In genomic region chr14:54786191-54786755, GRCh38 we compare ENCODE assay signal across 11 cellular contexts.
A peak's percentile ranks its signal among the peaks of the same experiment; 100 is the strongest.
DNase-seq lines count a peak whose midpoint lies in the region; ATAC-seq and TF ChIP-seq lines count a peak whose summit lies in the region.
"Had no signal": no experiment of that assay in that cellular context is flagged by ENCODE, and none has a peak within 500 bp of the region (broad histone marks: within the 10 kb centered on the region; RNA-seq: fewer than 3 reads in every experiment).

No MANE protein-coding gene starts in this region.

- H3K9me3 ChIP-seq in HEK293 (ENCODE audit: control insufficient read depth, insufficient read depth, low read depth, low read length) = no peaks in the 10 kb centered on the region
- H3K9me3 ChIP-seq in SK-N-MC (ENCODE audit: low read depth, low read length) = no peaks in the 10 kb centered on the region
- no peaks in the 10 kb centered on the region for H3K9me3 ChIP-seq in parathyroid adenoma (ENCODE audit: control insufficient read depth, low read length)
- H3K9me3 ChIP-seq: BE2C had no signal

- DNase-seq in CD14-positive monocyte (ENCODE audit: low spot score) (no peak), SK-N-MC (ENCODE audit: low read depth, low spot score) (no peak), nephron progenitor cell (no peak), EL (no peak)
- DNase-seq: BE2C, DMS 273 treated with DMSO at 0.1 percent for 48 hours, NCI-H1417 treated with DMSO at 0.1 percent for 48 hours, NCI-H226 had no signal

- H3K4me2 ChIP-seq in parathyroid adenoma (ENCODE audit: low read length) = no peak overlapping the region

- H3K36me3 ChIP-seq in HEK293 (ENCODE audit: control insufficient read depth in 2 of 2, insufficient read depth in 1 of 2, low read length in 2 of 2) (peaks cover 0 to 11% of the 10 kb centered on the region in 2 experiments; a peak in 1 of 3 replicates), SK-N-MC (ENCODE audit: insufficient read depth, low read length) (no peaks in the 10 kb centered on the region), parathyroid adenoma (ENCODE audit: control insufficient read depth, insufficient read depth, low read length) (no peaks in the 10 kb centered on the region)
- H3K36me3 ChIP-seq: BE2C had no signal

- H3K4me3 ChIP-seq in HEK293 (ENCODE audit: low read depth, low read length) (no peak overlapping the region), SK-N-MC (no peak overlapping the region; the same call in 1 of the 2 replicates), parathyroid adenoma (ENCODE audit: low read depth, low read length) (no peak overlapping the region)

- H2AFZ ChIP-seq in parathyroid adenoma = peak overlapping the region; percentile 82

- ATAC-seq in GM18858 (IDR thresholded peaks at IDR 0.05; ENCODE audit: unreplicated experiment) = no peak

- CTCF ChIA-PET in HEK293 (lab: Yijun Ruan, JAX) = interaction anchor here (4.3 kb wide), 1 partner anchor 12 kb away, joined by 27 read pairs; no protein-coding TSS in a partner anchor

- H3K9me3 Mint-ChIP-seq in CD14-positive monocyte = peaks cover 0 to 5% (median 0%) of the 10 kb centered on the region in 7 donors
- H3K9me3 Mint-ChIP-seq in nephron progenitor cell = no peaks in the 10 kb centered on the region

- H3K36me3 Mint-ChIP-seq in CD14-positive monocyte (peaks cover 32 to 47% of the 10 kb centered on the region in 2 donors), nephron progenitor cell (ENCODE audit: low read depth) (no peaks in the 10 kb centered on the region)

- H3K4me1 ChIP-seq in HEK293 (ENCODE audit: control insufficient read depth, insufficient read depth, low read length) (no peaks in the 10 kb centered on the region; the same call in 1 of the 2 replicates), parathyroid adenoma (peaks cover 19% of the 10 kb centered on the region)

- H3K27ac Mint-ChIP-seq in CD14-positive monocyte (peak overlapping the region; percentile 36 to 90 (median 64)), nephron progenitor cell (no peak overlapping the region)

- POLR2A ChIA-PET in HEK293 (lab: Yijun Ruan, JAX) = no interaction called here

- no peaks in the 10 kb centered on the region for H3K27me3 ChIP-seq in parathyroid adenoma (ENCODE audit: control insufficient read depth, insufficient read depth, low read length)
- H3K27me3 ChIP-seq: BE2C had no signal

- H3K27ac ChIP-seq in HEK293 (ENCODE audit: extremely low read depth, low read depth, low read length) (no peak overlapping the region), SK-N-MC (peak overlapping the region; percentile 9; the same call in 1 of the 2 replicates), parathyroid adenoma (peak overlapping the region; percentile 85)

- H3K27me3 Mint-ChIP-seq in CD14-positive monocyte (ENCODE audit: low read depth in 3 of 3) (peaks cover 0 to 7% (median 0%) of the 10 kb centered on the region in 3 donors), nephron progenitor cell (ENCODE audit: low read depth, poor library complexity) (peaks cover 8% of the 10 kb centered on the region)

- intact Hi-C loops in CD14-positive monocyte (cut with micrococcal nuclease) = no loop called here

- H3K4me3 Mint-ChIP-seq in CD14-positive monocyte = no peak overlapping the region
- H3K4me3 Mint-ChIP-seq in nephron progenitor cell = no peak overlapping the region

- no peaks in the 10 kb centered on the region for H3K79me2 ChIP-seq in parathyroid adenoma

- H3K9ac ChIP-seq in SK-N-MC (ENCODE audit: insufficient read length) = no peak overlapping the region
- H3K9ac ChIP-seq in parathyroid adenoma = no peak overlapping the region

- peaks cover 70% of the 10 kb centered on the region for H3K4me1 Mint-ChIP-seq in CD14-positive monocyte
- H3K4me1 Mint-ChIP-seq in nephron progenitor cell = peaks cover 26% of the 10 kb centered on the region

- TF ChIP-seq CTCF in CD14-positive monocyte (IDR thresholded peaks at IDR 0.05) = no peak
- no peak for TF ChIP-seq CTCF in HEK293 (tag by site-specific recombination; IDR thresholded peaks at IDR 0.05)
- TF ChIP-seq CTCF in parathyroid adenoma (IDR thresholded peaks at IDR 0.05) = no peak
- TF ChIP-seq CTCF in nephron progenitor cell (IDR thresholded peaks at IDR 0.05) = no peak

TF ChIP-seq in HEK293, 187 proteins besides CTCF, POLR2A, EP300 and RAD21:
- TF ChIP-seq ZBTB17 (tag by site-specific recombination; IDR thresholded peaks at IDR 0.05) (peak; percentile 67), ZNF585B (tag by site-specific recombination; IDR thresholded peaks at IDR 0.05) (no peak)
TF ChIP-seq in HEK293: peak in this region for 1.
